ENCODE assay signal across 17 cellular contexts in the genomic region with DNA sequence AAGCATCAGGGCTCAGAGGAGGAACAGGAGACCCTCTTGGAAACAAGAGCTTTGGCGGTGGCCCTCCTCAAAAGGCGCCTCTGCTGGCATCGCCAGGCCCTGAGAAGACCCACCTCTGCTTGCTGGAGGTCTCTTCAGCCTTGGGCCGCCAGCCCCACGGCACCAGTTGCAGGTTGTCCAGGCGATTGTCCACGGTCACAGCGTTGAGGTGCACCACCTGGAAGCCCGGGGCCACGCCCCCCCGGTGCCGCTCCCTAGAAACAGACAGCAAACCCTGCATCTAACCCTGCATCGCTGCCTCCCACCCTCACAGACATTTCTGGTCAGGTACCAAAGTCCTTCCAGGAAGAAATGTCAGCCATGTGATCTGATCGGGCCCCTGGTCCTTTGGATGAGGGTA. TPM values are rescaled to one million over a fixed set of nuclear protein-coding genes. Genes with fewer than 3 reads are reported as not detected.
A peak's percentile ranks its signal among the peaks of the same experiment; 100 is the strongest.
DNase-seq lines count a peak whose midpoint lies in the region; ATAC-seq, FAIRE-seq and TF ChIP-seq lines count a peak whose summit lies in the region.
"Had no signal": no experiment of that assay in that cellular context is flagged by ENCODE, and none has a peak within 500 bp of the region (broad histone marks: within the 10 kb centered on the region; RNA-seq: fewer than 3 reads in every experiment).

No MANE protein-coding gene starts in this region.

- no TSS peak for BruUV-seq in K562 (replicated peaks; lab: Mats Ljungman, UMichigan)

- peaks cover 35% of the 10 kb centered on the region for H3K79me2 ChIP-seq in K562 (ENCODE audit: control insufficient read depth, insufficient read depth, low read length)
- H3K79me2 ChIP-seq in osteoblast (ENCODE audit: insufficient read depth, low read length): peaks cover 51% of the 10 kb centered on the region

- ATAC-seq in K562 (no peak), GM18861 (IDR thresholded peaks at IDR 0.05; ENCODE audit: unreplicated experiment) (no peak)
- ATAC-seq: A549 had no signal

- H3K4me2 ChIP-seq in K562 (ENCODE audit: insufficient read depth, low read length) (no peak overlapping the region), osteoblast (ENCODE audit: insufficient read depth, low read length) (no peak overlapping the region)
- H3K4me2 ChIP-seq: A549 had no signal

- intact Hi-C loops in K562 (cut with micrococcal nuclease) (loop anchor here (10.0 kb wide), 1 partner anchor 88 kb away; no protein-coding TSS in a partner anchor), thyroid gland (cut with DNase I) (no loop called here)

- H3K36me3 ChIP-seq in HEK293 (ENCODE audit: control insufficient read depth in 2 of 2, insufficient read depth in 1 of 2, low read length in 2 of 2) (peaks cover 11 to 75% of the 10 kb centered on the region in 2 experiments; a peak in 2 of 3 replicates), K562 (ENCODE audit: control insufficient read depth, insufficient read depth, low read length) (peaks cover 72% of the 10 kb centered on the region; the same call in 2 of the 3 replicates), osteoblast (ENCODE audit: insufficient read depth, low read length) (peaks cover 43% of the 10 kb centered on the region), thyroid gland (peaks cover 7 to 8% of the 10 kb centered on the region in 2 donors)

- TF ChIP-seq POLR2A in K562 (conservative IDR thresholded peaks at IDR 0.05): no peak
- TF ChIP-seq POLR2A in thyroid gland (IDR thresholded peaks at IDR 0.05): no peak

- H3K4me3 ChIP-seq in HEK293 (ENCODE audit: low read depth, low read length): no peak overlapping the region
- no peak overlapping the region for H3K4me3 ChIP-seq in K562
- no peak overlapping the region for H3K4me3 ChIP-seq in osteoblast (ENCODE audit: insufficient read depth, low read length)
- H3K4me3 ChIP-seq in thyroid gland (replicated peaks in 1 of 3): no peak overlapping the region
- H3K4me3 ChIP-seq: A549 had no signal

- CTCF ChIA-PET in HEK293 (lab: Yijun Ruan, JAX): interaction anchor here (2.6 kb wide), 1 partner anchor 8 kb away, joined by 24 read pairs; the partner anchor contains the start of gene DPH7
- CTCF ChIA-PET in K562 (lab: Yijun Ruan, JAX; ENCODE audit: low intra/inter-chr PET ratio): no interaction called here

- H4K20me1 ChIP-seq in K562 (replicated peaks; ENCODE audit: control insufficient read depth, insufficient read depth, low read length) (peaks cover 19% of the 10 kb centered on the region; the same call in 1 of the 2 replicates), osteoblast (ENCODE audit: insufficient read depth, low read length) (peaks cover 17% of the 10 kb centered on the region)

- no peak for FAIRE-seq in K562 (lab: Jason Lieb, UNC)
- FAIRE-seq: A549, GM12892, GM19239 had no signal

- DNase-seq in K562 (ENCODE audit: extremely low read depth in 1 of 4, low spot score in 3 of 4) (no peak), osteoblast (ENCODE audit: insufficient read length, low spot score, missing footprints) (peak; percentile 26), thyroid gland (no peak)
- DNase-seq: BE2C; Caco-2; CD8-positive, alpha-beta memory T cell; DND-41; GDM1; HCEC 1CT; IMR-90; KG1 had no signal

- H3K9me1 ChIP-seq in K562 (ENCODE audit: control insufficient read depth, insufficient read depth, low read length): peaks cover 8% of the 10 kb centered on the region

- H3K27ac ChIP-seq in HEK293 (ENCODE audit: extremely low read depth, low read depth, low read length): no peak overlapping the region
- no peak overlapping the region for H3K27ac ChIP-seq in K562 (ENCODE audit: extremely low read depth, low read depth, low read length)
- H3K27ac ChIP-seq in osteoblast (ENCODE audit: low read depth, low read length): no peak overlapping the region
- no peak overlapping the region for H3K27ac ChIP-seq in thyroid gland
- H3K27ac ChIP-seq: A549, HL-60 had no signal

- 98% methylated on average over 12 of the region's 14 CpGs for WGBS in K562 (ENCODE audit: insufficient coverage, low coverage, missing lambda C conversion rate)
- WGBS in thyroid gland, 2 donors: 96% methylated on average over 3 to 14 of the region's 14 CpGs

- in situ Hi-C loops in K562 (cut with MboI): no loop called here

- no peak overlapping the region for H2AFZ ChIP-seq in K562 (ENCODE audit: low read depth, low read length)
- H2AFZ ChIP-seq in osteoblast (ENCODE audit: low read length): no peak overlapping the region

- no peak for TF ChIP-seq CTCF in HEK293 (tag by site-specific recombination; IDR thresholded peaks at IDR 0.05)
- TF ChIP-seq CTCF in K562 (IDR thresholded peaks at IDR 0.05 in 2 of 3, conservative IDR thresholded peaks at IDR 0.05 in 1 of 3; ENCODE audit: insufficient read depth in 2 of 3, low read depth in 1 of 3, low read length in 3 of 3): no peak
- no peak for TF ChIP-seq CTCF in osteoblast (IDR thresholded peaks at IDR 0.05; ENCODE audit: extremely low read depth, low read depth, low read length)
- no peak for TF ChIP-seq CTCF in thyroid gland (IDR thresholded peaks at IDR 0.05)

- no peak overlapping the region for H3K9ac ChIP-seq in K562 (ENCODE audit: insufficient read depth in 1 of 2, low read depth in 2 of 2, low read length in 2 of 2)

- no peak for TF ChIP-seq RAD21 in K562 (CRISPR knock-in tag; conservative IDR thresholded peaks at IDR 0.05 in 1 of 2, IDR thresholded peaks at IDR 0.05 in 1 of 2)

- TF ChIP-seq EP300 in K562 (IDR thresholded peaks at IDR 0.05; ENCODE audit: low read length): no peak

- POLR2A ChIA-PET in HEK293 (lab: Yijun Ruan, JAX) (interaction anchor here (2.4 kb wide), 1 partner anchor 8 kb away, joined by 15 read pairs; the partner anchor contains the start of gene DPH7), K562 (lab: Yijun Ruan, JAX) (no interaction called here)

- H3K27me3 ChIP-seq in K562 (ENCODE audit: control insufficient read depth in 2 of 2, insufficient read depth in 2 of 2, low read length in 2 of 2): no peaks in the 10 kb centered on the region
- no peaks in the 10 kb centered on the region for H3K27me3 ChIP-seq in osteoblast (ENCODE audit: insufficient read depth, low read length)
- H3K27me3 ChIP-seq in thyroid gland: no peaks in the 10 kb centered on the region
- H3K27me3 ChIP-seq: BE2C had no signal

- H3K9me3 ChIP-seq in HEK293 (ENCODE audit: control insufficient read depth, insufficient read depth, low read depth, low read length) (no peaks in the 10 kb centered on the region), K562 (replicated peaks; ENCODE audit: control insufficient read depth, insufficient read depth, low read depth, low read length) (no peaks in the 10 kb centered on the region), osteoblast (ENCODE audit: low read depth, low read length) (no peaks in the 10 kb centered on the region), thyroid gland (no peaks in the 10 kb centered on the region)
- H3K9me3 ChIP-seq: A549, BE2C, Caco-2 had no signal

- peaks cover 2% of the 10 kb centered on the region; the same call in 1 of the 2 replicates for H3K4me1 ChIP-seq in HEK293 (ENCODE audit: control insufficient read depth, insufficient read depth, low read length)
- peaks cover 20 to 65% of the 10 kb centered on the region in 2 experiments; a peak in 4 of 5 replicates for H3K4me1 ChIP-seq in K562 (replicated peaks in 1 of 2; ENCODE audit: control insufficient read depth in 2 of 2, insufficient read depth in 2 of 2, low read length in 2 of 2)
- H3K4me1 ChIP-seq in osteoblast (ENCODE audit: insufficient read depth, low read length): peaks cover 9% of the 10 kb centered on the region
- peaks cover 10 to 16% of the 10 kb centered on the region in 2 donors for H3K4me1 ChIP-seq in thyroid gland
- H3K4me1 ChIP-seq: BE2C had no signal

RNA-seq across cellular contexts. Expression of gene ZMYND19, which starts 3.5 kb away (rescaled TPM):
- 64.8 and 136 TPM in 2 replicates for total RNA-seq in K562 (2011; cell fraction: chromatin; rRNA removed; ENCODE audit: low replicate concordance)
- 82.2 and 86.9 TPM in 2 replicates for total RNA-seq in K562 (2011; cell fraction: nucleolus; rRNA removed)
- total RNA-seq in K562 (2011; cell fraction: nucleoplasm; rRNA removed): 72.2 and 86.4 TPM in 2 replicates
- 71.7 and 91.1 TPM in 2 replicates for total RNA-seq in K562 (2014; rRNA removed)
- 25.8 and 29.0 TPM in 2 replicates for total RNA-seq in K562 (2014; rRNA removed; fragmentation: Illumina TruSeq; extraction: Trizol)
- total RNA-seq in K562 (2015; rRNA removed; fragmentation: Illumina TruSeq; extraction: Trizol): 53.8 and 54.1 TPM in 2 replicates
- total RNA-seq in K562 (2021): 80.9 and 86.7 TPM in 2 replicates
- polyA plus RNA-seq in K562 (2011; rRNA removed): 38.8 and 44.0 TPM in 2 replicates
- polyA plus RNA-seq in K562 (2011; cell fraction: cytosol; rRNA removed): 44.8 and 62.0 TPM in 2 replicates
- polyA plus RNA-seq in K562 (2011; cell fraction: nucleus; rRNA removed): 169 and 210 TPM in 2 replicates
- 34.1 and 42.5 TPM in 2 replicates for polyA plus RNA-seq in K562 (2012)
- polyA plus RNA-seq in K562 (2014; fragmentation: Illumina TruSeq; extraction: Trizol): 33.6 and 44.3 TPM in 2 replicates
- polyA plus RNA-seq in K562 (2014; fragmentation: Nextera tagmentation; extraction: Ambion mirVana): 1 to 10 TPM; 1.0 to 2.4 TPM
- 71.0 and 71.7 TPM in 2 replicates for polyA plus RNA-seq in K562 (2014; rRNA removed)
- 13.9 and 22.3 TPM in 2 replicates for polyA minus RNA-seq in K562 (2011; rRNA and poly(A)+ RNA removed)
- 23.8 and 30.1 TPM in 2 replicates for polyA minus RNA-seq in K562 (2011; cell fraction: cytosol; rRNA and poly(A)+ RNA removed)
- 27.6 and 35.2 TPM in 2 replicates for polyA minus RNA-seq in K562 (2011; cell fraction: nucleus; rRNA and poly(A)+ RNA removed)
- total RNA-seq in osteoblast: 10.5 and 14.1 TPM in 2 replicates
- total RNA-seq in thyroid gland: 10 to 100 TPM in 1 of 4 donors, 1 to 10 TPM in 3; 8.7 to 14.3 (median 9.5) TPM

RNA-seq across cellular contexts. Expression of gene DPH7, which starts 8.1 kb away (rescaled TPM):
- 207 and 328 TPM in 2 replicates for total RNA-seq in K562 (2011; cell fraction: chromatin; rRNA removed; ENCODE audit: low replicate concordance)
- total RNA-seq in K562 (2011; cell fraction: nucleolus; rRNA removed): 176 and 183 TPM in 2 replicates
- 193 and 208 TPM in 2 replicates for total RNA-seq in K562 (2011; cell fraction: nucleoplasm; rRNA removed)
- total RNA-seq in K562 (2014; rRNA removed) (49.7 and 54.8 TPM in 2 replicates), K562 (2014; rRNA removed; fragmentation: Illumina TruSeq; extraction: Trizol) (25.5 and 31.8 TPM in 2 replicates), K562 (2015; rRNA removed; fragmentation: Illumina TruSeq; extraction: Trizol) (30.8 and 31.4 TPM in 2 replicates), K562 (2021) (53.0 and 54.0 TPM in 2 replicates), osteoblast (20.3 and 26.2 TPM in 2 replicates), thyroid gland (10 to 100 TPM; 20.8 to 47.4 (median 34.1) TPM)
- polyA plus RNA-seq in K562 (2011; rRNA removed) (56.1 and 64.2 TPM in 2 replicates), K562 (2014; fragmentation: Illumina TruSeq; extraction: Trizol) (37.1 and 41.3 TPM in 2 replicates), K562 (2014; fragmentation: Nextera tagmentation; extraction: Ambion mirVana) (10 to 100 TPM; 13.9 to 21.4 TPM), K562 (2014; rRNA removed) (65.5 and 68.6 TPM in 2 replicates)
- 42.3 and 50.6 TPM in 2 replicates for polyA plus RNA-seq in K562 (2011; cell fraction: cytosol; rRNA removed)
- polyA plus RNA-seq in K562 (2011; cell fraction: nucleus; rRNA removed): 337 and 348 TPM in 2 replicates
- 32.2 and 49.3 TPM in 2 replicates for polyA plus RNA-seq in K562 (2012)
- polyA minus RNA-seq in K562 (2011; rRNA and poly(A)+ RNA removed): 24.1 and 28.0 TPM in 2 replicates
- 10.1 and 16.2 TPM in 2 replicates for polyA minus RNA-seq in K562 (2011; cell fraction: cytosol; rRNA and poly(A)+ RNA removed)
- 42.9 and 65.3 TPM in 2 replicates for polyA minus RNA-seq in K562 (2011; cell fraction: nucleus; rRNA and poly(A)+ RNA removed)

RNA-seq across cellular contexts. Expression of gene ARRDC1, which starts 18.6 kb away (rescaled TPM):
- total RNA-seq in K562 (2011; cell fraction: chromatin; rRNA removed; ENCODE audit: low replicate concordance): 63.1 and 259 TPM in 2 replicates
- total RNA-seq in K562 (2011; cell fraction: nucleolus; rRNA removed): 190 and 191 TPM in 2 replicates
- total RNA-seq in K562 (2011; cell fraction: nucleoplasm; rRNA removed): 87.1 and 99.6 TPM in 2 replicates
- total RNA-seq in K562 (2014; rRNA removed) (33.7 and 37.2 TPM in 2 replicates), K562 (2014; rRNA removed; fragmentation: Illumina TruSeq; extraction: Trizol) (4.1 and 5.8 TPM in 2 replicates), K562 (2015; rRNA removed; fragmentation: Illumina TruSeq; extraction: Trizol) (10.4 and 14.9 TPM in 2 replicates), K562 (2021) (32.2 and 32.5 TPM in 2 replicates), osteoblast (11.9 and 15.0 TPM in 2 replicates), thyroid gland (10 to 100 TPM; 45.6 to 66.2 (median 61.2) TPM)
- polyA plus RNA-seq in K562 (2011; rRNA removed) (24.5 and 34.0 TPM in 2 replicates), K562 (2014; fragmentation: Illumina TruSeq; extraction: Trizol) (18.6 and 24.3 TPM in 2 replicates), K562 (2014; fragmentation: Nextera tagmentation; extraction: Ambion mirVana) (under 1 TPM; 0.21 to 0.63 TPM), K562 (2014; rRNA removed) (45.3 and 47.0 TPM in 2 replicates)
- 36.0 and 79.6 TPM in 2 replicates for polyA plus RNA-seq in K562 (2011; cell fraction: cytosol; rRNA removed)
- polyA plus RNA-seq in K562 (2011; cell fraction: nucleus; rRNA removed): 220 and 374 TPM in 2 replicates
- 26.1 and 37.6 TPM in 2 replicates for polyA plus RNA-seq in K562 (2012)
- 9.5 and 12.2 TPM in 2 replicates for polyA minus RNA-seq in K562 (2011; rRNA and poly(A)+ RNA removed)
- polyA minus RNA-seq in K562 (2011; cell fraction: cytosol; rRNA and poly(A)+ RNA removed): 14.6 and 18.9 TPM in 2 replicates
- 40.5 and 60.7 TPM in 2 replicates for polyA minus RNA-seq in K562 (2011; cell fraction: nucleus; rRNA and poly(A)+ RNA removed)

RNA-seq across cellular contexts. Expression of gene EHMT1, which starts 32.0 kb away (rescaled TPM):
- 167 and 212 TPM in 2 replicates for total RNA-seq in K562 (2011; cell fraction: chromatin; rRNA removed; ENCODE audit: low replicate concordance)
- total RNA-seq in K562 (2011; cell fraction: nucleolus; rRNA removed): 102 and 111 TPM in 2 replicates
- total RNA-seq in K562 (2011; cell fraction: nucleoplasm; rRNA removed): 119 and 135 TPM in 2 replicates
- total RNA-seq in K562 (2014; rRNA removed) (63.8 and 69.8 TPM in 2 replicates), K562 (2014; rRNA removed; fragmentation: Illumina TruSeq; extraction: Trizol) (25.6 and 31.9 TPM in 2 replicates), K562 (2015; rRNA removed; fragmentation: Illumina TruSeq; extraction: Trizol) (41.4 and 42.8 TPM in 2 replicates), K562 (2021) (76.0 and 80.3 TPM in 2 replicates), osteoblast (38.0 and 46.3 TPM in 2 replicates), thyroid gland (10 to 100 TPM; 56.8 to 99.5 (median 94.4) TPM)
- polyA plus RNA-seq in K562 (2011; rRNA removed) (26.9 and 31.3 TPM in 2 replicates), K562 (2014; fragmentation: Illumina TruSeq; extraction: Trizol) (36.4 and 44.9 TPM in 2 replicates), K562 (2014; fragmentation: Nextera tagmentation; extraction: Ambion mirVana) (1 to 10 TPM; 2.2 to 3.8 TPM), K562 (2014; rRNA removed) (48.9 and 59.2 TPM in 2 replicates)
- polyA plus RNA-seq in K562 (2011; cell fraction: cytosol; rRNA removed): 24.1 and 49.2 TPM in 2 replicates
- polyA plus RNA-seq in K562 (2011; cell fraction: nucleus; rRNA removed): 85.2 and 132 TPM in 2 replicates
- polyA plus RNA-seq in K562 (2012): 38.1 and 40.2 TPM in 2 replicates
- 46.2 and 56.3 TPM in 2 replicates for polyA minus RNA-seq in K562 (2011; rRNA and poly(A)+ RNA removed)
- 46.2 and 48.9 TPM in 2 replicates for polyA minus RNA-seq in K562 (2011; cell fraction: cytosol; rRNA and poly(A)+ RNA removed)
- polyA minus RNA-seq in K562 (2011; cell fraction: nucleus; rRNA and poly(A)+ RNA removed): 35.8 and 47.0 TPM in 2 replicates

RNA-seq across cellular contexts. Expression of gene MRPL41, which starts 35.2 kb away (rescaled TPM):
- total RNA-seq in K562 (2011; cell fraction: chromatin; rRNA removed; ENCODE audit: low replicate concordance): 2.1 and 9.1 TPM in 2 replicates
- total RNA-seq in K562 (2011; cell fraction: nucleolus; rRNA removed): 19.8 and 28.3 TPM in 2 replicates
- 9.6 and 10.5 TPM in 2 replicates for total RNA-seq in K562 (2011; cell fraction: nucleoplasm; rRNA removed)
- total RNA-seq in K562 (2014; rRNA removed) (239 and 259 TPM in 2 replicates), K562 (2014; rRNA removed; fragmentation: Illumina TruSeq; extraction: Trizol) (9.2 and 11.6 TPM in 2 replicates), K562 (2015; rRNA removed; fragmentation: Illumina TruSeq; extraction: Trizol) (54.9 and 58.3 TPM in 2 replicates), K562 (2021) (146 and 158 TPM in 2 replicates), osteoblast (26.2 and 30.4 TPM in 2 replicates), thyroid gland (10 to 100 TPM; 24.5 to 67.2 (median 47.7) TPM)
- polyA plus RNA-seq in K562 (2011; rRNA removed) (21.6 and 23.7 TPM in 2 replicates), K562 (2014; fragmentation: Illumina TruSeq; extraction: Trizol) (10.4 and 32.9 TPM in 2 replicates), K562 (2014; fragmentation: Nextera tagmentation; extraction: Ambion mirVana) (1 to 10 TPM; 2.6 to 4.1 TPM), K562 (2014; rRNA removed) (184 and 216 TPM in 2 replicates)
- 35.6 and 169 TPM in 2 replicates for polyA plus RNA-seq in K562 (2011; cell fraction: cytosol; rRNA removed)
- 18.9 and 28.4 TPM in 2 replicates for polyA plus RNA-seq in K562 (2011; cell fraction: nucleus; rRNA removed)
- polyA plus RNA-seq in K562 (2012): 75.7 and 99.4 TPM in 2 replicates
- polyA minus RNA-seq in K562 (2011; rRNA and poly(A)+ RNA removed): 1.7 and 3.9 TPM in 2 replicates
- 21.6 and 22.5 TPM in 2 replicates for polyA minus RNA-seq in K562 (2011; cell fraction: cytosol; rRNA and poly(A)+ RNA removed)
- 4.7 and 8.7 TPM in 2 replicates for polyA minus RNA-seq in K562 (2011; cell fraction: nucleus; rRNA and poly(A)+ RNA removed)
